Comparison of ENCODE assay signal across 9 cellular contexts in genomic region chr16:67673712-67674580, GRCh38. TPM values are rescaled to one million over a fixed set of nuclear protein-coding genes. Genes with fewer than 3 reads are reported as not detected.
DNase-seq lines count a peak whose midpoint lies in the region; ATAC-seq and TF ChIP-seq lines count a peak whose summit lies in the region.
"Had no signal": no experiment of that assay in that cellular context is flagged by ENCODE, and none has a peak within 500 bp of the region (broad histone marks: within the 10 kb centered on the region; RNA-seq: fewer than 3 reads in every experiment).

No MANE protein-coding gene starts in this region.

- ATAC-seq in HG03354 (IDR thresholded peaks at IDR 0.05; ENCODE audit: poor library complexity, severe bottlenecking, unreplicated experiment) (no peak), GM21786 (IDR thresholded peaks at IDR 0.05; ENCODE audit: unreplicated experiment) (no peak)
- ATAC-seq: CD8-positive, alpha-beta T cell had no signal

- H3K9me3 ChIP-seq in transverse colon, result no peaks in the 10 kb centered on the region

- in situ Hi-C loops in transverse colon (cut with MboI; ENCODE audit: low pct_ligation_motif_present in 1 of 4, low pct_unique_long_range_greater_than_20kb in 1 of 4, low sequenced_read_pairs in 3 of 4), result loop anchor here in 3 of 4 donors (10.0 to 25.0 kb wide), 2 partner anchors 112 to 141 kb away; partner anchors contain the start of gene CTCF (in 2 of the 3)

- no peak for TF ChIP-seq EP300 in transverse colon (IDR thresholded peaks at IDR 0.05; ENCODE audit: low read depth)

- WGBS in adipose tissue, 3 donors, result 23 to 45% (median 32%) methylated on average over 20 to 21 of the region's 21 CpGs
- WGBS in transverse colon (ENCODE audit: low coverage in 1 of 2), 2 donors, result 35 to 52% methylated on average over 8 to 16 of the region's 21 CpGs

- no peaks in the 10 kb centered on the region for H3K36me3 ChIP-seq in transverse colon

- H3K27ac ChIP-seq in adipose tissue (ENCODE audit: low read depth, low read length) (peak overlapping the region; percentile 38), transverse colon (peak overlapping the region; percentile 73 to 84 (median 82))

- TF ChIP-seq CTCF in transverse colon (IDR thresholded peaks at IDR 0.05), result no peak

- H3K27me3 ChIP-seq in transverse colon, result no peaks in the 10 kb centered on the region

- H3K4me1 ChIP-seq in transverse colon, result peaks cover 24 to 60% (median 44%) of the 10 kb centered on the region in 4 donors

- no peak for TF ChIP-seq POLR2A in transverse colon (IDR thresholded peaks at IDR 0.05)

- no peak overlapping the region for H3K4me3 ChIP-seq in transverse colon

- intact Hi-C loops in transverse colon (cut with DNase I; ENCODE audit: low total_unique reads), result no loop called here

- peak; percentile 17 for DNase-seq in SKM-1 treated with dmso at 0.1 percent for 144 hours (lab: John Stamatoyannopoulos, UW; ENCODE audit: unreplicated experiment)
- DNase-seq in SKM-1 (lab: John Stamatoyannopoulos, UW; ENCODE audit: unreplicated experiment), result no peak
- DNase-seq in left kidney (ENCODE audit: low read depth, low spot score), result peak; percentile 45
- peak; percentile 82 for DNase-seq in transverse colon
- DNase-seq in stimulated activated CD4-positive, alpha-beta T cell treated with anti-CD3 and anti-CD28 coated beads, Interleukin-4, amount 100 ng/mL, for 24 hours, result no peak
- DNase-seq: CD8-positive, alpha-beta T cell had no signal

RNA-seq across cellular contexts. Expression of gene C16orf86, which starts 7.3 kb away (rescaled TPM):
- 1 to 10 TPM; 3.5 to 6.5 (median 4.9) TPM for polyA plus RNA-seq in adipose tissue
- 1 to 10 TPM in 3 of 4 donors, under 1 TPM in 1; 0.60 to 7.1 (median 4.4) TPM for total RNA-seq in transverse colon

RNA-seq across cellular contexts. Expression of gene ENKD1, which starts 7.4 kb away (rescaled TPM):
- polyA plus RNA-seq in adipose tissue, result 10 to 100 TPM; 10.4 to 88.2 (median 16.5) TPM
- 10 to 100 TPM; 12.5 to 20.9 (median 15.3) TPM for total RNA-seq in transverse colon

RNA-seq across cellular contexts. Expression of gene PARD6A, which starts 13.2 kb away (rescaled TPM):
- polyA plus RNA-seq in adipose tissue, result 10 to 100 TPM in 1 of 3 donors, 1 to 10 TPM in 2; 1.7 to 24.8 (median 3.4) TPM
- total RNA-seq in transverse colon, result 10 to 100 TPM in 2 of 4 donors, 1 to 10 TPM in 2; 6.3 to 36.7 (median 9.4) TPM

RNA-seq across cellular contexts. Expression of gene ACD, which starts 13.9 kb away (rescaled TPM):
- 10 to 100 TPM; 12.7 to 15.6 (median 13.3) TPM for polyA plus RNA-seq in adipose tissue
- 10 to 100 TPM in 3 of 4 donors, 1 to 10 TPM in 1; 2.0 to 76.3 (median 15.7) TPM for total RNA-seq in transverse colon

RNA-seq across cellular contexts. Expression of gene CARMIL2, which starts 29.0 kb away (rescaled TPM):
- polyA plus RNA-seq in adipose tissue, result 1 to 10 TPM in 2 of 3 donors, under 1 TPM in 1; 0.45 to 1.9 (median 1.7) TPM
- total RNA-seq in transverse colon, result 1 to 10 TPM in 2 of 4 donors, under 1 TPM in 1, not detected in 1; 0.96 to 9.0 (median 7.6) TPM

Comparison
In these comparisons a context has a peak if more than half of its experiments do, and no peak if none do; other contexts are left out.
1. DNase-seq: peak in SKM-1 treated with dmso at 0.1 percent for 144 hours (single experiment), left kidney (single experiment) and transverse colon (single experiment); none in SKM-1 (single experiment) and stimulated activated CD4-positive, alpha-beta T cell treated with anti-CD3 and anti-CD28 coated beads, Interleukin-4, amount 100 ng/mL, for 24 hours (single experiment).